ENCODE assay signal across 21 cellular contexts in genomic region chrX:80792205-80792604, GRCh38. TPM values are rescaled to one million over a fixed set of nuclear protein-coding genes. Genes with fewer than 3 reads are reported as not detected.
DNase-seq lines count a peak whose midpoint lies in the region; ATAC-seq, FAIRE-seq and TF ChIP-seq lines count a peak whose summit lies in the region.
"Had no signal": no experiment of that assay in that cellular context is flagged by ENCODE, and none has a peak within 500 bp of the region (broad histone marks: within the 10 kb centered on the region; RNA-seq: fewer than 3 reads in every experiment).

No MANE protein-coding gene starts in this region.

- FAIRE-seq in A204.1 (lab: Jason Lieb, UNC), result peak; percentile 30
- peak; percentile 95 for FAIRE-seq in islet of Langerhans (lab: Jason Lieb, UNC)
- FAIRE-seq: HTR-8/SVneo had no signal

- no peaks in the 10 kb centered on the region for H3K27me3 Mint-ChIP-seq in chondrocyte (ENCODE audit: low read depth)
- H3K27me3 Mint-ChIP-seq: IgD-negative memory B cell had no signal

- no peak overlapping the region for H3K4me3 Mint-ChIP-seq in chondrocyte (ENCODE audit: unreplicated experiment)
- H3K4me3 Mint-ChIP-seq: CD8-positive, alpha-beta T cell; H9; IgD-negative memory B cell had no signal

- DNase-seq in MV-4-11 (lab: John Stamatoyannopoulos, UW) (peak; percentile 14), choroid plexus epithelial cell (ENCODE audit: low read depth) (peak; percentile 45), chondrocyte (ENCODE audit: low spot score) (no peak), COLO668 (lab: John Stamatoyannopoulos, UW; ENCODE audit: unreplicated experiment) (no peak), NCI-H187 treated with DMSO at 0.1 percent for 48 hours (lab: John Stamatoyannopoulos, UW) (no peak)
- DNase-seq: CD8-positive, alpha-beta T cell; DMS79; H9; Kasumi-1; MG63; NCI-H1694 treated with DMSO at 0.1 percent for 48 hours; NCI-H2107; NCI-H510A treated with DMSO at 0.1 percent for 48 hours; NCI-H82; PC-3 had no signal

- H3K36me3 Mint-ChIP-seq in chondrocyte (ENCODE audit: low read depth), result peaks cover 4% of the 10 kb centered on the region
- H3K36me3 Mint-ChIP-seq: IgD-negative memory B cell had no signal

- no peak overlapping the region for H3K27ac Mint-ChIP-seq in chondrocyte (ENCODE audit: unreplicated experiment)
- H3K27ac Mint-ChIP-seq: CD8-positive, alpha-beta T cell; H9; IgD-negative memory B cell had no signal

- no peak for ATAC-seq in HG02763 (IDR thresholded peaks at IDR 0.05; ENCODE audit: unreplicated experiment)
- ATAC-seq: CD8-positive, alpha-beta T cell; PC-3 had no signal

- H3K9me3 Mint-ChIP-seq in chondrocyte (ENCODE audit: low read depth), result no peaks in the 10 kb centered on the region
- H3K9me3 Mint-ChIP-seq: CD8-positive, alpha-beta T cell; IgD-negative memory B cell had no signal

- no peak overlapping the region for H3K4me3 ChIP-seq in choroid plexus epithelial cell (ENCODE audit: low read depth, low read length)
- H3K4me3 ChIP-seq: BLaER1 treated with 17β-estradiol and CSF1 and Interleukin-3, amounts not matched to agents 10 nM and 100 nM; MG63 had no signal

- TF ChIP-seq CTCF in choroid plexus epithelial cell (conservative IDR thresholded peaks at IDR 0.05; ENCODE audit: low read depth, low read length) (no peak), chondrocyte (IDR thresholded peaks at IDR 0.05) (no peak)

- H3K4me1 Mint-ChIP-seq in chondrocyte (ENCODE audit: low read depth), result no peaks in the 10 kb centered on the region
- H3K4me1 Mint-ChIP-seq: H9 had no signal

RNA-seq across cellular contexts. Expression of gene BRWD3, which starts 17.5 kb away (rescaled TPM):
- 16.4 to 22.3 TPM (median 18.0 TPM) in 3 replicates for total RNA-seq in chondrocyte

Comparison
In these comparisons a context has a peak if more than half of its experiments do, and no peak if none do; other contexts are left out.
1. DNase-seq: peak in MV-4-11 (single experiment) and choroid plexus epithelial cell (single experiment); none in chondrocyte (single experiment), COLO668 (single experiment) and NCI-H187 treated with DMSO at 0.1 percent for 48 hours (single experiment).